In the genomic region with DNA sequence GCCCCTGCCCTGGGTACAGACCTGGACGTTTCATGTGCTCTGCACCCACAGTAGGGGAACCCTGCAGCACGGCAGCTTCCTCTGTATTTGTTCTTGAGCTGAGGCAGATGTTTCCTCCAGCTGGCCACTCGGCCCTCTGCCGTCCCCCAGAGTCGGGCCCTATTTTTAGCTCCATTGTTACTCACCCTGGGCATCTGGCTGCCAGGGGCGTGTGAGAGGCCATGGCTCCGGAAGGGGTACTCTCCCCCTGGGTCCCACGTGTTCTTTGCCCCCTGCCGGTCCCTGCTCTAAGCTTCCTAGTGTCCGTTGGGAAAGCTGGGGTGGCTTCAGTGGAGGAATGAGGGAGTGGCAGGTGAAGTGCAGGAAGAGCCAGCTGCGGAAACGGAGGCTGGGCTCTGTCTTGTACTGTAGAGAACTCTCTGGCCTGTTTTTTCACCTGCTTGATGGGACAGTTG, we compare ENCODE assay signal across 10 cellular contexts. TPM values are rescaled to one million over a fixed set of nuclear protein-coding genes. Genes with fewer than 3 reads are reported as not detected.
DNase-seq lines count a peak whose midpoint lies in the region; ATAC-seq, FAIRE-seq and TF ChIP-seq lines count a peak whose summit lies in the region.
"Had no signal": no experiment of that assay in that cellular context is flagged by ENCODE, and none has a peak within 500 bp of the region (broad histone marks: within the 10 kb centered on the region; RNA-seq: fewer than 3 reads in every experiment).

No MANE protein-coding gene starts in this region.

- in situ Hi-C loops in astrocyte of the spinal cord (cut with HindIII; ENCODE audit: low sequenced_read_pairs): no loop called here
- in situ Hi-C loops in HepG2 (cut with HindIII; ENCODE audit: extremely low pct_ligation_motif_present, low pct_unique_long_range_greater_than_20kb): no loop called here

- peak; percentile 15 to 43 for DNase-seq in NCI-H2081 (lab: John Stamatoyannopoulos, UW)
- no peak for DNase-seq in NCI-H2081 treated with DMSO at 0.1 percent for 48 hours (lab: John Stamatoyannopoulos, UW)
- peak; percentile 36 for DNase-seq in astrocyte of the spinal cord (ENCODE audit: low read depth, low spot score)
- DNase-seq in HepG2 (ENCODE audit: low spot score): no peak
- DNase-seq in tibial artery: peak; percentile 44 to 81
- DNase-seq in GOT3 (lab: John Stamatoyannopoulos, UW): no peak
- no peak for DNase-seq in NCI-H1436 (lab: John Stamatoyannopoulos, UW)
- no peak for DNase-seq in NCI-H446 (lab: John Stamatoyannopoulos, UW)

- POLR2A ChIA-PET in HepG2 (lab: Yijun Ruan, JAX): no interaction called here

- H3K9ac ChIP-seq in HepG2 (ENCODE audit: insufficient read depth, low read depth, low read length): no peak overlapping the region

- H3K79me2 ChIP-seq in HepG2 (ENCODE audit: insufficient read depth, low read length): no peaks in the 10 kb centered on the region

- H3K27me3 ChIP-seq in HepG2 (ENCODE audit: control insufficient read depth in 1 of 2, insufficient read depth in 2 of 2, low read length in 2 of 2): peaks cover 4 to 18% of the 10 kb centered on the region in 2 experiments; a peak in 3 of 5 replicates
- no peaks in the 10 kb centered on the region for H3K27me3 ChIP-seq in tibial artery

- no peak for TF ChIP-seq RAD21 in HepG2 (CRISPR knock-in tag; IDR thresholded peaks at IDR 0.05)

- TF ChIP-seq POLR2A in HepG2 (IDR thresholded peaks at IDR 0.05; ENCODE audit: insufficient read depth in 1 of 2, low read depth in 2 of 2, low read length in 2 of 2): no peak

- H3K4me3 ChIP-seq in astrocyte of the spinal cord (ENCODE audit: low read depth, low read length) (no peak overlapping the region), HepG2 (replicated peaks in 1 of 3; ENCODE audit: insufficient read depth in 1 of 3, low read depth in 2 of 3, low read length in 3 of 3) (no peak overlapping the region; a peak in 1 of 6 replicates), tibial artery (no peak overlapping the region)
- H3K4me3 ChIP-seq: SK-N-MC had no signal

- 10% methylated on average over 10 of the region's 12 CpGs for WGBS in HepG2 (ENCODE audit: low lambda C conversion rate)

- intact Hi-C loops in HepG2 (cut with micrococcal nuclease; ENCODE audit: unreplicated experiment): no loop called here
- intact Hi-C loops in tibial artery (cut with DNase I; ENCODE audit: low total_unique reads): no loop called here

- FAIRE-seq in HepG2 (lab: Jason Lieb, UNC): no peak
- FAIRE-seq: A204.1 had no signal

- H2AFZ ChIP-seq in HepG2 (ENCODE audit: low read length): no peak overlapping the region

- no peaks in the 10 kb centered on the region for H4K20me1 ChIP-seq in HepG2 (ENCODE audit: insufficient read depth, low read length)

- H3K36me3 ChIP-seq in HepG2 (replicated peaks in 1 of 2; ENCODE audit: control insufficient read depth in 1 of 2, insufficient read depth in 2 of 2, low read length in 2 of 2) (no peaks in the 10 kb centered on the region), tibial artery (no peaks in the 10 kb centered on the region)

- no peaks in the 10 kb centered on the region for H3K9me3 ChIP-seq in HepG2 (ENCODE audit: low read length)
- no peaks in the 10 kb centered on the region for H3K9me3 ChIP-seq in tibial artery

- H3K4me1 ChIP-seq in HepG2 (ENCODE audit: insufficient read depth, low read length) (peaks cover 11% of the 10 kb centered on the region), tibial artery (peaks cover 0 to 47% (median 37%) of the 10 kb centered on the region in 4 donors)

- BruUV-seq in HepG2 (replicated peaks; lab: Mats Ljungman, UMichigan): no TSS peak

- no peak overlapping the region for H3K4me2 ChIP-seq in HepG2 (ENCODE audit: low read depth, low read length)

- CTCF ChIA-PET in HepG2 (lab: Yijun Ruan, JAX; ENCODE audit: low intra/inter-chr PET ratio, low total read pairs): no interaction called here

- no peak overlapping the region for H3K27ac ChIP-seq in HepG2 (ENCODE audit: extremely low read length, insufficient read depth, low read length)
- peak overlapping the region in 1 of 2 donors; percentile 16 for H3K27ac ChIP-seq in tibial artery
- H3K27ac ChIP-seq: SK-N-MC had no signal

- no peak for TF ChIP-seq EP300 in HepG2 (IDR thresholded peaks at IDR 0.05; ENCODE audit: low read depth in 2 of 2, low read length in 2 of 2)
- TF ChIP-seq EP300 in HepG2 (CRISPR knock-in tag; IDR thresholded peaks at IDR 0.05; ENCODE audit: borderline replicate concordance): no peak

- TF ChIP-seq CTCF in astrocyte of the spinal cord (IDR thresholded peaks at IDR 0.05; ENCODE audit: low read depth, low read length): peak; percentile 8
- TF ChIP-seq CTCF in HepG2 (CRISPR knock-in tag; IDR thresholded peaks at IDR 0.05): no peak
- TF ChIP-seq CTCF in tibial artery (IDR thresholded peaks at IDR 0.05): no peak

- peak; percentile 68 for ATAC-seq in HepG2

TF ChIP-seq in HepG2, 621 proteins besides CTCF, POLR2A, EP300 and RAD21:
- TF ChIP-seq KMT2A (CRISPR knock-in tag; IDR thresholded peaks at IDR 0.05): no peak
- no peak for TF ChIP-seq NFKB2 (CRISPR knock-in tag; IDR thresholded peaks at IDR 0.05; ENCODE audit: borderline replicate concordance)
- TF ChIP-seq FLYWCH1 (CRISPR knock-in tag; IDR thresholded peaks at IDR 0.05): no peak
- no peak for TF ChIP-seq ZNF510 (CRISPR knock-in tag; IDR thresholded peaks at IDR 0.05; ENCODE audit: low read depth)
- TF ChIP-seq ZMAT3 (CRISPR knock-in tag; conservative IDR thresholded peaks at IDR 0.05): no peak
- no peak for TF ChIP-seq ZFP36 (IDR thresholded peaks at IDR 0.05; ENCODE audit: borderline replicate concordance, low read depth, low read length, partially characterized antibody)
- TF ChIP-seq, protein P1, sequence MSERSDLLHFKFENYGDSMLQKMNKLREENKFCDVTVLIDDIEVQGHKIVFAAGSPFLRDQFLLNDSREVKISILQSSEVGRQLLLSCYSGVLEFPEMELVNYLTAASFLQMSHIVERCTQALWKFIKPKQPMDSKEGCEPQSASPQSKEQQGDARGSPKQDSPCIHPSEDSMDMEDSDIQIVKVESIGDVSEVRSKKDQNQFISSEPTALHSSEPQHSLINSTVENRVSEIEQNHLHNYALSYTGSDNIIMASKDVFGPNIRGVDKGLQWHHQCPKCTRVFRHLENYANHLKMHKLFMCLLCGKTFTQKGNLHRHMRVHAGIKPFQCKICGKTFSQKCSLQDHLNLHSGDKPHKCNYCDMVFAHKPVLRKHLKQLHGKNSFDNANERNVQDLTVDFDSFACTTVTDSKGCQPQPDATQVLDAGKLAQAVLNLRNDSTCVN (CRISPR knock-in tag; IDR thresholded peaks at IDR 0.05; ENCODE audit: borderline replicate concordance): no peak
- no peak for TF ChIP-seq ZNF121 (CRISPR knock-in tag; IDR thresholded peaks at IDR 0.05)
- no peak for TF ChIP-seq ZNF839 (CRISPR knock-in tag; IDR thresholded peaks at IDR 0.05; ENCODE audit: borderline replicate concordance)
- no peak for TF ChIP-seq RFX1 (IDR thresholded peaks at IDR 0.05)
- TF ChIP-seq ZNF772 (CRISPR knock-in tag; IDR thresholded peaks at IDR 0.05): no peak
- no peak for TF ChIP-seq MTA1 (CRISPR knock-in tag; IDR thresholded peaks at IDR 0.05; ENCODE audit: borderline replicate concordance)

RNA-seq across cellular contexts. Expression of gene PALD1, which starts 30.4 kb away (rescaled TPM):
- total RNA-seq in HepG2 (2016; rRNA removed; fragmentation: Illumina TruSeq; extraction: Trizol): 0.06 and 0.07 TPM in 2 replicates
- total RNA-seq in HepG2 (2016; cell fraction: cytosol; rRNA removed; fragmentation: Illumina TruSeq; extraction: Trizol; ENCODE audit: low read depth): not detected in 2 replicates
- 0.04 TPM in 1 of 2 replicates, not detected in the other for total RNA-seq in HepG2 (2016; cell fraction: insoluble cytoplasmic fraction; rRNA removed; fragmentation: Illumina TruSeq; extraction: Trizol)
- total RNA-seq in HepG2 (2016; cell fraction: membrane; rRNA removed; fragmentation: Illumina TruSeq; extraction: Trizol): 0.03 TPM in 2 replicates
- not detected in 2 replicates for total RNA-seq in HepG2 (2016; cell fraction: nucleus; rRNA removed; fragmentation: Illumina TruSeq; extraction: Trizol)
- 0.08 and 0.09 TPM in 2 replicates for polyA plus RNA-seq in HepG2 (2011; rRNA removed)
- polyA plus RNA-seq in HepG2 (2011; cell fraction: cytosol; rRNA removed): 0.08 TPM in 2 replicates
- polyA plus RNA-seq in HepG2 (2011; cell fraction: nucleus; rRNA removed): 0.43 and 0.50 TPM in 2 replicates
- polyA plus RNA-seq in HepG2 (2012): 0.11 TPM in 1 of 2 replicates, not detected in the other
- polyA plus RNA-seq in HepG2 (2016; cell fraction: cytosol; fragmentation: Illumina TruSeq; extraction: Trizol; ENCODE audit: low read depth): not detected in 2 replicates
- polyA plus RNA-seq in HepG2 (2016; cell fraction: insoluble cytoplasmic fraction; fragmentation: Illumina TruSeq; extraction: Trizol; ENCODE audit: low read depth): not detected in 2 replicates
- not detected in 2 replicates for polyA plus RNA-seq in HepG2 (2016; cell fraction: membrane; fragmentation: Illumina TruSeq; extraction: Trizol; ENCODE audit: low read depth)
- not detected in 2 replicates for polyA plus RNA-seq in HepG2 (2016; cell fraction: nucleus; fragmentation: Illumina TruSeq; extraction: Trizol; ENCODE audit: insufficient read depth, low read depth)
- 0.05 and 0.52 TPM in 2 replicates for polyA minus RNA-seq in HepG2 (2011; rRNA and poly(A)+ RNA removed; ENCODE audit: low replicate concordance)
- polyA minus RNA-seq in HepG2 (2011; cell fraction: cytosol; rRNA and poly(A)+ RNA removed): not detected in 2 replicates
- polyA minus RNA-seq in HepG2 (2011; cell fraction: nucleus; rRNA and poly(A)+ RNA removed): 0.12 TPM in 1 of 2 replicates, not detected in the other

Comparison
In these comparisons a context has a peak if more than half of its experiments do, and no peak if none do; other contexts are left out.
1. DNase-seq: peak in NCI-H2081 (2 of 2), astrocyte of the spinal cord (single experiment) and tibial artery (2 of 2); none in NCI-H2081 treated with DMSO at 0.1 percent for 48 hours (single experiment), HepG2 (single experiment), GOT3 (single experiment), NCI-H1436 (single experiment) and NCI-H446 (0 of 2).